Comparison of ENCODE assay signal across 9 cellular contexts in the genomic region with DNA sequence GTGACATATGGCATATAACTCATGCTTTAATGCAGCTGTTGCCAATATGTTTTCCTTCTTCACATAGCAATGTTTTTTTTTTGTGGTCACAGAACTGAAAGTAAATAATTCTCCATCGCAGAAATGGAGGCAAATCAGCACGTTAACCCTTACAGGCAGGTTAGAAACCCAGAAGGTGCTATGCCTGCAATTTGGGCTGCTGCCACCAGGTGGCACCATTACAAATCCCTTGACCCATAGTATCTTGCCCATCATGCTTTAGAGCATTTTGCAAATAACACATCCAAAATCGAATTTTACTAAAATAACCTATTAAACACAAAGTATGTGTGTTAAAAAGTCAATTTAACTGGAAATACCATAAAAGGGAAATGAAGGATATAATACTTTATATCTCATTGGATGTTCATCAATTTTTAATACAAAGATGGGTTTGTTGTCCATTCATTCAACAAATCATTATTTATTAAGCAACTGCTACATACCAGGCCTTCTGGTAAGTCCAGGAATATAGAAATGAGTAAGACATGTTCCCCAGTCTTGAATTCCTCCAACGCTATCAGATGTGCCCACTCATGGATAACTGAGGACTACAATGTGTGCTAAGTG.
A peak's percentile ranks its signal among the peaks of the same experiment; 100 is the strongest.
DNase-seq lines count a peak whose midpoint lies in the region; ATAC-seq and TF ChIP-seq lines count a peak whose summit lies in the region.
"Had no signal": no experiment of that assay in that cellular context is flagged by ENCODE, and none has a peak within 500 bp of the region (broad histone marks: within the 10 kb centered on the region; RNA-seq: fewer than 3 reads in every experiment).

No MANE protein-coding gene starts in this region.

- H3K27ac ChIP-seq in GM23338 (ENCODE audit: low read depth) (no peak overlapping the region), WERI-Rb-1 (no peak overlapping the region), sigmoid colon (no peak overlapping the region), prostate gland (no peak overlapping the region)
- H3K27ac ChIP-seq: SJSA1 had no signal

- no peaks in the 10 kb centered on the region for H4K20me1 ChIP-seq in GM23338 (replicated peaks; ENCODE audit: insufficient read depth)

- DNase-seq in COLO829 (ENCODE audit: low spot score): peak; percentile 8
- DNase-seq in GM23338 (ENCODE audit: low spot score): peak; percentile 55
- peak; percentile 34 for DNase-seq in WERI-Rb-1
- peak; percentile 4 for DNase-seq in kidney tubule cell (ENCODE audit: low spot score)
- DNase-seq in DMS79 treated with DMSO at 0.1 percent for 48 hours (lab: John Stamatoyannopoulos, UW): no peak
- DNase-seq in sigmoid colon: no peak
- DNase-seq in prostate gland (ENCODE audit: low spot score): no peak

- H3K27me3 ChIP-seq in GM23338 (ENCODE audit: insufficient read depth) (no peaks in the 10 kb centered on the region), WERI-Rb-1 (ENCODE audit: insufficient read depth, low read depth, severe bottlenecking) (no peaks in the 10 kb centered on the region), sigmoid colon (no peaks in the 10 kb centered on the region), prostate gland (replicated peaks; ENCODE audit: insufficient read depth) (no peaks in the 10 kb centered on the region)
- H3K27me3 ChIP-seq: SJSA1 had no signal

- H3K9me2 ChIP-seq in GM23338 (ENCODE audit: insufficient read depth): no peaks in the 10 kb centered on the region

- H3K4me1 ChIP-seq in GM23338 (ENCODE audit: insufficient read depth) (no peaks in the 10 kb centered on the region), sigmoid colon (no peaks in the 10 kb centered on the region), prostate gland (replicated peaks) (no peaks in the 10 kb centered on the region)
- H3K4me1 ChIP-seq: SJSA1 had no signal

- no peak for ATAC-seq in GM23338
- no peak for ATAC-seq in HG03095 (IDR thresholded peaks at IDR 0.05; ENCODE audit: unreplicated experiment)

- H3K9me3 Mint-ChIP-seq in GM23338: peaks cover 91% of the 10 kb centered on the region

- no peaks in the 10 kb centered on the region for H3F3A ChIP-seq in GM23338 (replicated peaks; ENCODE audit: low read depth)

- no peak overlapping the region for H3K4me3 Mint-ChIP-seq in GM23338

- H3K36me3 Mint-ChIP-seq in GM23338 (ENCODE audit: low read depth): peaks cover 45% of the 10 kb centered on the region

- H3K4me2 ChIP-seq in GM23338: no peak overlapping the region

- no peak overlapping the region for H3K4me3 ChIP-seq in GM23338
- no peak overlapping the region for H3K4me3 ChIP-seq in WERI-Rb-1 (ENCODE audit: low read depth, low read length)
- H3K4me3 ChIP-seq in sigmoid colon: no peak overlapping the region
- H3K4me3 ChIP-seq in prostate gland: no peak overlapping the region
- H3K4me3 ChIP-seq: SJSA1 had no signal

- H2AFZ ChIP-seq in GM23338: no peak overlapping the region

- 50 to 62% methylated on average over 4 of the region's 4 CpGs for WGBS in sigmoid colon, 2 donors
- WGBS in prostate gland: 64% methylated on average over 4 of the region's 4 CpGs

- no peak overlapping the region for H3K27ac Mint-ChIP-seq in GM23338

- TF ChIP-seq EP300 in sigmoid colon (IDR thresholded peaks at IDR 0.05): no peak

- H3K27me3 Mint-ChIP-seq in GM23338 (ENCODE audit: insufficient read depth, low read depth, poor library complexity): peaks cover 10% of the 10 kb centered on the region

- no peaks in the 10 kb centered on the region for H3K4me1 Mint-ChIP-seq in GM23338

- TF ChIP-seq CTCF in GM23338 (conservative IDR thresholded peaks at IDR 0.05; ENCODE audit: low read depth in 2 of 2): peak; percentile 71 to 93
- peak; percentile 75 for TF ChIP-seq CTCF in WERI-Rb-1 (IDR thresholded peaks at IDR 0.05; ENCODE audit: low read depth, low read length)
- peak in 1 of 4 experiments; percentile 14 for TF ChIP-seq CTCF in sigmoid colon (IDR thresholded peaks at IDR 0.05)
- TF ChIP-seq CTCF in prostate gland (IDR thresholded peaks at IDR 0.05): peak in 2 of 4 experiments; percentile 40 to 51

- H3K9me3 ChIP-seq in WERI-Rb-1 (ENCODE audit: severe bottlenecking): peaks cover 5% of the 10 kb centered on the region
- H3K9me3 ChIP-seq in sigmoid colon: peaks cover 0 to 6% (median 0%) of the 10 kb centered on the region in 4 donors
- no peaks in the 10 kb centered on the region for H3K9me3 ChIP-seq in prostate gland
- H3K9me3 ChIP-seq: SJSA1 had no signal

- TF ChIP-seq POLR2A in sigmoid colon (IDR thresholded peaks at IDR 0.05) (no peak), prostate gland (IDR thresholded peaks at IDR 0.05) (no peak)

- intact Hi-C loops in sigmoid colon (cut with DNase I) (no loop called here), prostate gland (cut with DNase I) (no loop called here)

- no peaks in the 10 kb centered on the region for H3K79me2 ChIP-seq in GM23338 (replicated peaks; ENCODE audit: insufficient read depth)

- H3K36me3 ChIP-seq in GM23338 (ENCODE audit: insufficient read depth) (no peaks in the 10 kb centered on the region), WERI-Rb-1 (no peaks in the 10 kb centered on the region), sigmoid colon (no peaks in the 10 kb centered on the region), prostate gland (no peaks in the 10 kb centered on the region)
- H3K36me3 ChIP-seq: SJSA1 had no signal

TF ChIP-seq in GM23338, 12 proteins besides CTCF, POLR2A, EP300 and RAD21:
- TF ChIP-seq STAT1 (IDR thresholded peaks at IDR 0.05; ENCODE audit: unreplicated experiment) (no peak), ZNF331 (CRISPR knock-in tag; IDR thresholded peaks at IDR 0.05; ENCODE audit: low read depth) (no peak), CREB1 (CRISPR knock-in tag; IDR thresholded peaks at IDR 0.05; ENCODE audit: low read depth) (no peak), EZH2 (IDR thresholded peaks at IDR 0.05; ENCODE audit: low read depth, unreplicated experiment) (no peak)
- TF ChIP-seq, protein P1, sequence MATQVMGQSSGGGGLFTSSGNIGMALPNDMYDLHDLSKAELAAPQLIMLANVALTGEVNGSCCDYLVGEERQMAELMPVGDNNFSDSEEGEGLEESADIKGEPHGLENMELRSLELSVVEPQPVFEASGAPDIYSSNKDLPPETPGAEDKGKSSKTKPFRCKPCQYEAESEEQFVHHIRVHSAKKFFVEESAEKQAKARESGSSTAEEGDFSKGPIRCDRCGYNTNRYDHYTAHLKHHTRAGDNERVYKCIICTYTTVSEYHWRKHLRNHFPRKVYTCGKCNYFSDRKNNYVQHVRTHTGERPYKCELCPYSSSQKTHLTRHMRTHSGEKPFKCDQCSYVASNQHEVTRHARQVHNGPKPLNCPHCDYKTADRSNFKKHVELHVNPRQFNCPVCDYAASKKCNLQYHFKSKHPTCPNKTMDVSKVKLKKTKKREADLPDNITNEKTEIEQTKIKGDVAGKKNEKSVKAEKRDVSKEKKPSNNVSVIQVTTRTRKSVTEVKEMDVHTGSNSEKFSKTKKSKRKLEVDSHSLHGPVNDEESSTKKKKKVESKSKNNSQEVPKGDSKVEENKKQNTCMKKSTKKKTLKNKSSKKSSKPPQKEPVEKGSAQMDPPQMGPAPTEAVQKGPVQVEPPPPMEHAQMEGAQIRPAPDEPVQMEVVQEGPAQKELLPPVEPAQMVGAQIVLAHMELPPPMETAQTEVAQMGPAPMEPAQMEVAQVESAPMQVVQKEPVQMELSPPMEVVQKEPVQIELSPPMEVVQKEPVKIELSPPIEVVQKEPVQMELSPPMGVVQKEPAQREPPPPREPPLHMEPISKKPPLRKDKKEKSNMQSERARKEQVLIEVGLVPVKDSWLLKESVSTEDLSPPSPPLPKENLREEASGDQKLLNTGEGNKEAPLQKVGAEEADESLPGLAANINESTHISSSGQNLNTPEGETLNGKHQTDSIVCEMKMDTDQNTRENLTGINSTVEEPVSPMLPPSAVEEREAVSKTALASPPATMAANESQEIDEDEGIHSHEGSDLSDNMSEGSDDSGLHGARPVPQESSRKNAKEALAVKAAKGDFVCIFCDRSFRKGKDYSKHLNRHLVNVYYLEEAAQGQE (IDR thresholded peaks at IDR 0.05; ENCODE audit: unreplicated experiment): no peak
- TF ChIP-seq, protein P2, sequence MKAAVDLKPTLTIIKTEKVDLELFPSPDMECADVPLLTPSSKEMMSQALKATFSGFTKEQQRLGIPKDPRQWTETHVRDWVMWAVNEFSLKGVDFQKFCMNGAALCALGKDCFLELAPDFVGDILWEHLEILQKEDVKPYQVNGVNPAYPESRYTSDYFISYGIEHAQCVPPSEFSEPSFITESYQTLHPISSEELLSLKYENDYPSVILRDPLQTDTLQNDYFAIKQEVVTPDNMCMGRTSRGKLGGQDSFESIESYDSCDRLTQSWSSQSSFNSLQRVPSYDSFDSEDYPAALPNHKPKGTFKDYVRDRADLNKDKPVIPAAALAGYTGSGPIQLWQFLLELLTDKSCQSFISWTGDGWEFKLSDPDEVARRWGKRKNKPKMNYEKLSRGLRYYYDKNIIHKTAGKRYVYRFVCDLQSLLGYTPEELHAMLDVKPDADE (IDR thresholded peaks at IDR 0.05): no peak

Comparison
In these comparisons a context has a peak if more than half of its experiments do, and no peak if none do; other contexts are left out.
1. DNase-seq: peak in COLO829 (single experiment), GM23338 (single experiment), WERI-Rb-1 (single experiment) and kidney tubule cell (single experiment); none in DMS79 treated with DMSO at 0.1 percent for 48 hours (single experiment), sigmoid colon (single experiment) and prostate gland (single experiment).